9 cellular contexts compared by ENCODE assay signal in genomic region chr22:24772493-24773220, GRCh38. TPM values are rescaled to one million over a fixed set of nuclear protein-coding genes. Genes with fewer than 3 reads are reported as not detected.
DNase-seq lines count a peak whose midpoint lies in the region; ATAC-seq, FAIRE-seq and TF ChIP-seq lines count a peak whose summit lies in the region.
"Had no signal": no experiment of that assay in that cellular context is flagged by ENCODE, and none has a peak within 500 bp of the region (broad histone marks: within the 10 kb centered on the region; RNA-seq: fewer than 3 reads in every experiment).

No MANE protein-coding gene starts in this region.

- no peak overlapping the region for H3K4me2 ChIP-seq in astrocyte (ENCODE audit: low read length)

- peaks cover 3% of the 10 kb centered on the region for H3K4me1 Mint-ChIP-seq in astrocyte (ENCODE audit: low read depth, unreplicated experiment)
- H3K4me1 Mint-ChIP-seq in stimulated activated naive B cell treated with anti-CD40 and anti-IgM and Interleukin-4, amounts not matched to agents 10 μg/mL and 1 μg/mL and 100 μg/mL, for 72 hours, result no peaks in the 10 kb centered on the region
- H3K4me1 Mint-ChIP-seq in stimulated activated effector memory CD8-positive, alpha-beta T cell treated with anti-CD3 and anti-CD28 coated beads, Interleukin-12 subunit alpha, Interleukin-12 subunit beta, amount 100 ng/mL, for 72 hours, result peaks cover 6% of the 10 kb centered on the region

- no peaks in the 10 kb centered on the region for H4K20me1 ChIP-seq in astrocyte (ENCODE audit: insufficient read depth, low read length)

- no peaks in the 10 kb centered on the region for H3K9me3 Mint-ChIP-seq in astrocyte (ENCODE audit: unreplicated experiment)
- H3K9me3 Mint-ChIP-seq in stimulated activated naive B cell treated with anti-CD40 and anti-IgM and Interleukin-4, amounts not matched to agents 10 μg/mL and 1 μg/mL and 100 μg/mL, for 72 hours, result no peaks in the 10 kb centered on the region
- no peaks in the 10 kb centered on the region for H3K9me3 Mint-ChIP-seq in stimulated activated effector memory CD8-positive, alpha-beta T cell treated with anti-CD3 and anti-CD28 coated beads, Interleukin-12 subunit alpha, Interleukin-12 subunit beta, amount 100 ng/mL, for 72 hours

- FAIRE-seq in astrocyte (lab: Jason Lieb, UNC), result no peak

- H3K27me3 Mint-ChIP-seq in astrocyte (ENCODE audit: low read depth, unreplicated experiment), result peaks cover 8% of the 10 kb centered on the region
- peaks cover 25 to 33% of the 10 kb centered on the region in 2 donors for H3K27me3 Mint-ChIP-seq in stimulated activated naive B cell treated with anti-CD40 and anti-IgM and Interleukin-4, amounts not matched to agents 10 μg/mL and 1 μg/mL and 100 μg/mL, for 72 hours

- H3K36me3 Mint-ChIP-seq in astrocyte (ENCODE audit: low read depth, unreplicated experiment), result no peaks in the 10 kb centered on the region
- H3K36me3 Mint-ChIP-seq in stimulated activated naive B cell treated with anti-CD40 and anti-IgM and Interleukin-4, amounts not matched to agents 10 μg/mL and 1 μg/mL and 100 μg/mL, for 72 hours, result no peaks in the 10 kb centered on the region
- no peaks in the 10 kb centered on the region for H3K36me3 Mint-ChIP-seq in stimulated activated effector memory CD8-positive, alpha-beta T cell treated with anti-CD3 and anti-CD28 coated beads, Interleukin-12 subunit alpha, Interleukin-12 subunit beta, amount 100 ng/mL, for 72 hours

- H3K27ac Mint-ChIP-seq in astrocyte (ENCODE audit: unreplicated experiment), result no peak overlapping the region
- no peak overlapping the region for H3K27ac Mint-ChIP-seq in stimulated activated naive B cell treated with anti-CD40 and anti-IgM and Interleukin-4, amounts not matched to agents 10 μg/mL and 1 μg/mL and 100 μg/mL, for 72 hours
- no peak overlapping the region for H3K27ac Mint-ChIP-seq in stimulated activated effector memory CD8-positive, alpha-beta T cell treated with anti-CD3 and anti-CD28 coated beads, Interleukin-12 subunit alpha, Interleukin-12 subunit beta, amount 100 ng/mL, for 72 hours

- H2AFZ ChIP-seq in astrocyte (ENCODE audit: low read depth, low read length), result no peak overlapping the region

- peak; percentile 72 for TF ChIP-seq CTCF in astrocyte (IDR thresholded peaks at IDR 0.05; ENCODE audit: insufficient read depth, low read depth, low read length)

- H3K4me3 ChIP-seq in astrocyte (ENCODE audit: insufficient read depth, low read depth, low read length), result no peak overlapping the region

- no peaks in the 10 kb centered on the region for H3K4me1 ChIP-seq in astrocyte (ENCODE audit: insufficient read depth, low read length)

- H3K9ac ChIP-seq in astrocyte (ENCODE audit: low read length), result no peak overlapping the region

- no peaks in the 10 kb centered on the region for H3K79me2 ChIP-seq in astrocyte (ENCODE audit: insufficient read depth, low read length)

- H3K27ac ChIP-seq in astrocyte (ENCODE audit: low read depth, low read length), result no peak overlapping the region

- DNase-seq in AG20443 (ENCODE audit: low spot score) (peak; percentile 52), HT-29 (ENCODE audit: low spot score) (peak; percentile 47), astrocyte (ENCODE audit: low read depth) (peak; percentile 20), kidney tubule cell (ENCODE audit: low spot score) (peak; percentile 66), GOT3 (lab: John Stamatoyannopoulos, UW) (no peak)
- DNase-seq in stimulated activated naive B cell treated with anti-CD40 and anti-IgM and Interleukin-4, amounts not matched to agents 10 μg/mL and 1 μg/mL and 100 μg/mL, for 72 hours, result no peak
- no peak for DNase-seq in stimulated activated effector memory CD8-positive, alpha-beta T cell treated with anti-CD3 and anti-CD28 coated beads, Interleukin-12 subunit alpha, Interleukin-12 subunit beta, amount 100 ng/mL, for 72 hours (ENCODE audit: low spot score in 2 of 2)

- no peaks in the 10 kb centered on the region for H3K9me3 ChIP-seq in astrocyte (ENCODE audit: insufficient read depth, low read depth, low read length)

- H3K27me3 ChIP-seq in astrocyte (ENCODE audit: insufficient read depth, low read length), result peaks cover 3% of the 10 kb centered on the region

- no peaks in the 10 kb centered on the region for H3K36me3 ChIP-seq in astrocyte (ENCODE audit: insufficient read depth, low read length)

- ATAC-seq in stimulated activated naive B cell treated with anti-CD40 and anti-IgM and Interleukin-4, amounts not matched to agents 10 μg/mL and 1 μg/mL and 100 μg/mL, for 72 hours (replicated peaks), result no peak
- no peak for ATAC-seq in HG03280 (IDR thresholded peaks at IDR 0.05; ENCODE audit: unreplicated experiment)
- no peak for ATAC-seq in stimulated activated effector memory CD8-positive, alpha-beta T cell treated with anti-CD3 and anti-CD28 coated beads, Interleukin-12 subunit alpha, Interleukin-12 subunit beta, amount 100 ng/mL, for 72 hours

- no peak overlapping the region for H3K4me3 Mint-ChIP-seq in astrocyte (ENCODE audit: unreplicated experiment)
- H3K4me3 Mint-ChIP-seq in stimulated activated naive B cell treated with anti-CD40 and anti-IgM and Interleukin-4, amounts not matched to agents 10 μg/mL and 1 μg/mL and 100 μg/mL, for 72 hours, result no peak overlapping the region
- no peak overlapping the region for H3K4me3 Mint-ChIP-seq in stimulated activated effector memory CD8-positive, alpha-beta T cell treated with anti-CD3 and anti-CD28 coated beads, Interleukin-12 subunit alpha, Interleukin-12 subunit beta, amount 100 ng/mL, for 72 hours

RNA-seq across cellular contexts. Expression of gene PIWIL3, which starts 1.9 kb away (rescaled TPM):
- not detected in 2 replicates for total RNA-seq in HT-29 (2014; rRNA removed; shearing (Covaris generic))
- not detected in 2 replicates for total RNA-seq in astrocyte
- total RNA-seq: activated CD8-positive, alpha-beta memory T cell treated with anti-CD3 and anti-CD28 coated beads for 36 hours had no signal

RNA-seq across cellular contexts. Expression of gene SGSM1, which starts 33.4 kb away (rescaled TPM):
- 0.13 and 0.23 TPM in 2 replicates for total RNA-seq in HT-29 (2014; rRNA removed; shearing (Covaris generic))
- 0.05 TPM in 1 of 2 replicates, not detected in the other for total RNA-seq in astrocyte

Comparison
In these comparisons a context has a peak if more than half of its experiments do, and no peak if none do; other contexts are left out.
1. DNase-seq: peak in AG20443 (single experiment), HT-29 (single experiment), astrocyte (single experiment) and kidney tubule cell (single experiment); none in stimulated activated naive B cell treated with anti-CD40 and anti-IgM and Interleukin-4, amounts not matched to agents 10 μg/mL and 1 μg/mL and 100 μg/mL, for 72 hours (single experiment), stimulated activated effector memory CD8-positive, alpha-beta T cell treated with anti-CD3 and anti-CD28 coated beads, Interleukin-12 subunit alpha, Interleukin-12 subunit beta, amount 100 ng/mL, for 72 hours (0 of 2) and GOT3 (single experiment).